In genomic region chr14:54674342-54674741, GRCh38 we compare ENCODE assay signal across 12 cellular contexts.
DNase-seq lines count a peak whose midpoint lies in the region; ATAC-seq and TF ChIP-seq lines count a peak whose summit lies in the region.
"Had no signal": no experiment of that assay in that cellular context is flagged by ENCODE, and none has a peak within 500 bp of the region (broad histone marks: within the 10 kb centered on the region; RNA-seq: fewer than 3 reads in every experiment).

No MANE protein-coding gene starts in this region.

- TF ChIP-seq EP300 in gastroesophageal sphincter (IDR thresholded peaks at IDR 0.05) = no peak

- no peaks in the 10 kb centered on the region for H3K36me3 ChIP-seq in DND-41 (ENCODE audit: insufficient read depth, low read length)
- H3K36me3 ChIP-seq in gastroesophageal sphincter = no peaks in the 10 kb centered on the region

- no peak for DNase-seq in DND-41
- no peak for DNase-seq in cerebellar cortex (ENCODE audit: low spot score)
- no peak for DNase-seq in middle frontal gyrus (ENCODE audit: extremely low spot score, low spot score)
- no peak for DNase-seq in activated effector memory CD4-positive, alpha-beta T cell treated with anti-CD3 and anti-CD28 coated beads, Interleukin-2, amount 50 U/mL, for 16 hours
- no peak for DNase-seq in inferior parietal cortex (ENCODE audit: extremely low spot score)
- DNase-seq: activated CD4-positive, alpha-beta T cell treated with anti-CD3 and anti-CD28 coated beads for 48 hours; AML-193; NCI-H187; SW 1271 had no signal

- TF ChIP-seq CTCF in DND-41 (IDR thresholded peaks at IDR 0.05; ENCODE audit: borderline replicate concordance, extremely low read depth, low read length, poor library complexity, severe bottlenecking) (no peak), gastroesophageal sphincter (IDR thresholded peaks at IDR 0.05) (no peak)

- H3K79me2 ChIP-seq in DND-41 (ENCODE audit: insufficient read depth, low read length) = no peaks in the 10 kb centered on the region

- H3K27ac ChIP-seq in DND-41 (ENCODE audit: low read length) (no peak overlapping the region), gastroesophageal sphincter (peak overlapping the region; percentile 86 to 88 (median 88))

- no peak overlapping the region for H2AFZ ChIP-seq in DND-41 (ENCODE audit: low read depth, low read length)

- no peak overlapping the region for H3K4me3 ChIP-seq in DND-41 (ENCODE audit: low read depth in 1 of 2, low read length in 2 of 2)
- H3K4me3 ChIP-seq in gastroesophageal sphincter = no peak overlapping the region

- H3K9me3 ChIP-seq in DND-41 (ENCODE audit: insufficient read depth, low read length, severe bottlenecking) = no peaks in the 10 kb centered on the region
- H3K9me3 ChIP-seq in gastroesophageal sphincter = no peaks in the 10 kb centered on the region

- H3K4me2 ChIP-seq in DND-41 (ENCODE audit: insufficient read depth, low read length) = no peak overlapping the region

- WGBS in gastroesophageal sphincter (ENCODE audit: low coverage in 1 of 2), 2 donors = 0 to 75% methylated on average over 1 to 2 of the region's 2 CpGs

- H3K27me3 ChIP-seq in DND-41 (ENCODE audit: insufficient read depth, low read length, poor library complexity) (peaks cover 28% of the 10 kb centered on the region), gastroesophageal sphincter (no peaks in the 10 kb centered on the region)

- H3K4me1 ChIP-seq in DND-41 (ENCODE audit: insufficient read depth, low read length) (0 out of 2 replicates have a peak, but pooled peaks cover 3% of the 10 kb centered on the region), gastroesophageal sphincter (peaks cover 36 to 97% (median 36%) of the 10 kb centered on the region in 3 donors)

- ATAC-seq in DND-41 (ENCODE audit: insufficient read depth, low read depth) = peak; percentile 44; the same call in 1 of the 3 replicates
- ATAC-seq in GM19328 (IDR thresholded peaks at IDR 0.05; ENCODE audit: unreplicated experiment) = peak; percentile 58
- ATAC-seq in HG03442 (IDR thresholded peaks at IDR 0.05; ENCODE audit: unreplicated experiment) = peak; percentile 60
- ATAC-seq in gastroesophageal sphincter = no peak

- no peaks in the 10 kb centered on the region for H4K20me1 ChIP-seq in DND-41 (ENCODE audit: insufficient read depth, low read length)

- H3K9ac ChIP-seq in DND-41 (ENCODE audit: low read depth, low read length) = no peak overlapping the region

- TF ChIP-seq POLR2A in gastroesophageal sphincter (IDR thresholded peaks at IDR 0.05) = no peak
